Comparison of ENCODE assay signal across 19 cellular contexts in the genomic region with DNA sequence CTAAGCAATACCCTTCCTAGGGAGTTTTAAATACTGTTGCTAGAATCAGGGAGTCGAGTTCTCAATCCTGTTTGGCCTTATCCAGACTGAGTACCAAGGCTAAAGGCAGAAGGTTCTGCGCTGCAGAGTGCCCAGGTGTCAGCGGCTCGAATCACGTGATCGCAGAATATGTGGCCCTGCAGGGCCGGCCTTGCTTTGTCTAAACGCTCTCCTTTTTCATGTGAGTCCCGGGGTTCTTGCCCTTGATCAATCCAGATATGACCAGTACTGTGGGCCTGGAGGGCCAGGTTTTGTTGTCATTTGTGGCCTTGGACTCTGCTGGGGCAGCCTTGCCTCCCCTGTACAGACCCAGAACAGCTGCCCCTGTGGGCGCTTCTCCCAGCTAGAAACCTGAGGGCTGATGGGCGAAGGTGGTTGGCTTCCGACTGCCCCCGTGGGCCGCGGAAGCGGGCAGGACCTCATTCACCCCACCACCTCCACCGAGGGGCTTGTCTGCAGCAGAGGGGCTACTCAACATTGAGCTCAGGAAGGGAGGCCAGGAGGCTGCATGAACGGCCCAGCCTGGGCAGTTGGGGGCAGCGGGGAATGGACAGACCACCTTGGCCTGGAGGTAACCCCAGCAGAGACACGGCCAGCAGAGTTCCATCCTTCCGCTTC.
DNase-seq lines count a peak whose midpoint lies in the region; TF ChIP-seq lines count a peak whose summit lies in the region.
"Had no signal": no experiment of that assay in that cellular context is flagged by ENCODE, and none has a peak within 500 bp of the region (broad histone marks: within the 10 kb centered on the region; RNA-seq: fewer than 3 reads in every experiment).

No MANE protein-coding gene starts in this region.

- H3K79me1 ChIP-seq in neuronal stem cell (ENCODE audit: low read depth, low read length), result no peaks in the 10 kb centered on the region

- H2BK15ac ChIP-seq in neuronal stem cell (ENCODE audit: low read length), result no peak overlapping the region

- peak overlapping the region; percentile 34 for H2BK12ac ChIP-seq in neuronal stem cell (ENCODE audit: low read length)

- H2BK120ac ChIP-seq in neuronal stem cell (ENCODE audit: low read depth, low read length), result no peak overlapping the region

- H3K4me3 ChIP-seq in cardiac muscle cell (no peak overlapping the region), right atrium auricular region (no peak overlapping the region), NT2/D1 (ENCODE audit: insufficient read length, low read depth) (no peak overlapping the region), hepatocyte (no peak overlapping the region), neuronal stem cell (ENCODE audit: low read length in 2 of 2) (no peak overlapping the region), H7 (ENCODE audit: insufficient read depth, low read depth, low read length) (no peak overlapping the region)
- H3K4me3 ChIP-seq: HAP-1 had no signal

- no peaks in the 10 kb centered on the region for H3K79me2 ChIP-seq in hepatocyte

- H3K9me3 ChIP-seq in cardiac muscle cell (ENCODE audit: low read depth) (no peaks in the 10 kb centered on the region), right atrium auricular region (no peaks in the 10 kb centered on the region), NT2/D1 (ENCODE audit: insufficient read depth, low read length) (no peaks in the 10 kb centered on the region), hepatocyte (ENCODE audit: low read depth) (no peaks in the 10 kb centered on the region), neuronal stem cell (replicated peaks in 1 of 2; ENCODE audit: control insufficient read depth in 2 of 2, insufficient read depth in 1 of 2, low read depth in 1 of 2, low read length in 2 of 2) (no peaks in the 10 kb centered on the region)
- H3K9me3 ChIP-seq: BE2C, HAP-1, SK-N-SH had no signal

- H3K9me2 ChIP-seq in hepatocyte (replicated peaks; ENCODE audit: insufficient read depth), result no peaks in the 10 kb centered on the region
- H3K9me2 ChIP-seq: SK-N-SH had no signal

- no peak for TF ChIP-seq CTCF in cardiac muscle cell (IDR thresholded peaks at IDR 0.05; ENCODE audit: low read depth, low read length)
- no peak for TF ChIP-seq CTCF in right atrium auricular region (IDR thresholded peaks at IDR 0.05)
- TF ChIP-seq CTCF in hepatocyte (IDR thresholded peaks at IDR 0.05; ENCODE audit: poor library complexity), result no peak

- H3K14ac ChIP-seq in neuronal stem cell (ENCODE audit: low read length), result no peak overlapping the region

- H2AFZ ChIP-seq in hepatocyte, result no peak overlapping the region
- no peak overlapping the region for H2AFZ ChIP-seq in neuronal stem cell (ENCODE audit: low read length)

- WGBS in hepatocyte (ENCODE audit: low lambda C conversion rate, missing lambda C conversion rate), result 94% methylated on average over 21 of the region's 21 CpGs
- WGBS in neuronal stem cell (ENCODE audit: extremely low coverage in 2 of 2, insufficient read length in 2 of 2, insufficient replicate concordance in 1 of 2), 2 donors, result no CpG with 5 or more reads among the region's 21 CpGs

- no peaks in the 10 kb centered on the region for H3K36me3 ChIP-seq in cardiac muscle cell
- no peaks in the 10 kb centered on the region for H3K36me3 ChIP-seq in right atrium auricular region
- no peaks in the 10 kb centered on the region for H3K36me3 ChIP-seq in NT2/D1 (ENCODE audit: insufficient read depth, insufficient read length, low read length)
- no peaks in the 10 kb centered on the region for H3K36me3 ChIP-seq in hepatocyte (replicated peaks; ENCODE audit: insufficient read depth, low read depth)
- no peaks in the 10 kb centered on the region for H3K36me3 ChIP-seq in neuronal stem cell (replicated peaks in 1 of 2; ENCODE audit: control insufficient read depth in 2 of 2, insufficient read depth in 2 of 2, low read length in 2 of 2)
- H3K36me3 ChIP-seq in H7 (replicated peaks; ENCODE audit: control insufficient read depth, insufficient read depth, low read length), result no peaks in the 10 kb centered on the region
- H3K36me3 ChIP-seq: BE2C, HAP-1 had no signal

- H3K27ac ChIP-seq in cardiac muscle cell (peak overlapping the region; percentile 67), right atrium auricular region (peak overlapping the region in 1 of 2 donors; percentile 29), hepatocyte (peak overlapping the region; percentile 67), neuronal stem cell (replicated peaks; ENCODE audit: low read length) (no peak overlapping the region)

- no peak for DNase-seq in cardiac muscle cell (ENCODE audit: low read depth in 1 of 2, low spot score in 1 of 2)
- no peak for DNase-seq in right atrium auricular region (ENCODE audit: low spot score)
- no peak for DNase-seq in NT2/D1 (ENCODE audit: low read depth, low spot score)
- no peak for DNase-seq in hepatocyte (ENCODE audit: low spot score)
- DNase-seq in neuronal stem cell (ENCODE audit: low spot score), result no peak
- DNase-seq in germinal center (ENCODE audit: low spot score), result no peak
- no peak for DNase-seq in H7
- no peak for DNase-seq in NCI-H1417 (lab: John Stamatoyannopoulos, UW)
- DNase-seq: BE2C; CD8-positive, alpha-beta T cell; DMS79; MM.1S; NCI-H1092; NCI-H510A; NCI-H748 treated with DMSO at 0.1 percent for 48 hours; OCI-M1; SHP77; SK-N-SH had no signal

- H3K4me2 ChIP-seq in hepatocyte, result no peak overlapping the region
- no peak overlapping the region for H3K4me2 ChIP-seq in neuronal stem cell (ENCODE audit: insufficient read depth, low read length, poor library complexity, severe bottlenecking)
- H3K4me2 ChIP-seq: SK-N-SH had no signal

- H4K20me1 ChIP-seq in hepatocyte (ENCODE audit: insufficient read depth, poor library complexity, severe bottlenecking), result no peaks in the 10 kb centered on the region

- H4K91ac ChIP-seq in neuronal stem cell (ENCODE audit: low read depth, low read length, poor library complexity), result no peak overlapping the region

- no peak overlapping the region for H3K4ac ChIP-seq in neuronal stem cell (ENCODE audit: low read length)

- H3K23ac ChIP-seq in neuronal stem cell (ENCODE audit: low read depth, low read length, poor library complexity), result no peak overlapping the region

- H2BK5ac ChIP-seq in neuronal stem cell (ENCODE audit: low read length), result no peak overlapping the region

- H3K4me1 ChIP-seq in cardiac muscle cell (ENCODE audit: low read depth) (peaks cover 17% of the 10 kb centered on the region), right atrium auricular region (peaks cover 0 to 15% of the 10 kb centered on the region in 2 donors), NT2/D1 (ENCODE audit: insufficient read depth, insufficient read length) (peaks cover 3% of the 10 kb centered on the region), hepatocyte (ENCODE audit: insufficient read depth) (peaks cover 29% of the 10 kb centered on the region), neuronal stem cell (ENCODE audit: control insufficient read depth in 2 of 2, insufficient read depth in 1 of 2, low read depth in 1 of 2, low read length in 2 of 2) (peaks cover 6 to 15% of the 10 kb centered on the region in 2 donors)
- H3K4me1 ChIP-seq: BE2C, HAP-1 had no signal

- no peak overlapping the region for H4K8ac ChIP-seq in neuronal stem cell (ENCODE audit: low read depth, low read length)

- H3K27me3 ChIP-seq in cardiac muscle cell (no peaks in the 10 kb centered on the region), right atrium auricular region (no peaks in the 10 kb centered on the region), NT2/D1 (ENCODE audit: insufficient read depth, insufficient read length) (no peaks in the 10 kb centered on the region), hepatocyte (no peaks in the 10 kb centered on the region), neuronal stem cell (ENCODE audit: control insufficient read depth in 3 of 3, insufficient read depth in 3 of 3, low read depth in 1 of 3, low read length in 3 of 3) (no peaks in the 10 kb centered on the region), H7 (ENCODE audit: control insufficient read depth, insufficient read depth, low read length) (no peaks in the 10 kb centered on the region)
- H3K27me3 ChIP-seq: BE2C had no signal

- H2AK5ac ChIP-seq in neuronal stem cell (ENCODE audit: low read depth, low read length), result peak overlapping the region; percentile 81

- H3K18ac ChIP-seq in neuronal stem cell (ENCODE audit: low read length), result peak overlapping the region; percentile 38

- H3K9ac ChIP-seq in NT2/D1 (ENCODE audit: insufficient read length, low read depth) (peak overlapping the region; percentile 42), neuronal stem cell (ENCODE audit: low read depth, low read length, poor library complexity) (no peak overlapping the region)
- H3K9ac ChIP-seq: SK-N-SH had no signal
